ENCODE assay signal across 12 cellular contexts in the genomic region with DNA sequence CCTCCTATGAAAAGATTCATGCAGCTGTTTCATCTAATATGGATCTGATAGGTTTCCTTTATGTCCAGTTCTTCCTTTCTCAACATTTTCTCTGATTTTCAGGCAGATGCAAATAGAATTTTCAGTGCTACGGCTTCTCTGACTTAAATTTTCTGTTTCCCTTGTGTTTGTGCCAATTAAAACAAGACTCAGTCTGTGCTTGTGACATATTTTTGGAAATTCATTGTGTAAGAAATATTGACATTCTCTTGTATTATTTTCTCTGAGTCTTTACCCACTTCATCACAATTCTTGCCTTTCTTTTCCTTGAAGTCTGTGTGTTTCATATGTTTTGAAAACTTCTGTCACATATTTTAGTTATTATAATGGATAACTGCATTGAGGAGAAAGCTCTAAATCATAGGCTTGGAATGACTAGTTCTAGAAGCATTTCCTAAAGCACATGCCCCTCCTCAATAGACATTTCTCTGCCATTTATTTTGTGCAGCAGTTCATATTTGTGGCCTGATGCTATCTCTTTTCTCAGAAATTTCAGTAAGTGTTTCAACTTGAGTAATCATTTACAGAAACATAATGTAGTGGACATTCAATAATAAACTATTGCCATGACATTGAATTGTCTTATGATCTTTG.
DNase-seq lines count a peak whose midpoint lies in the region; ATAC-seq, FAIRE-seq and TF ChIP-seq lines count a peak whose summit lies in the region.
"Had no signal": no experiment of that assay in that cellular context is flagged by ENCODE, and none has a peak within 500 bp of the region (broad histone marks: within the 10 kb centered on the region; RNA-seq: fewer than 3 reads in every experiment).

No MANE protein-coding gene starts in this region.

- no peaks in the 10 kb centered on the region for H3K9me2 ChIP-seq in SK-N-SH

- TF ChIP-seq CTCF in SK-N-SH (IDR thresholded peaks at IDR 0.05): no peak
- no peak for TF ChIP-seq CTCF in fibroblast of lung (conservative IDR thresholded peaks at IDR 0.05 in 1 of 2, IDR thresholded peaks at IDR 0.05 in 1 of 2; ENCODE audit: low read depth in 1 of 2, low read length in 2 of 2)
- TF ChIP-seq CTCF in WTC11 (IDR thresholded peaks at IDR 0.05): no peak

- peaks cover 10% of the 10 kb centered on the region; the same call in 1 of the 2 replicates for H3K36me3 Mint-ChIP-seq in WTC11
- H3K36me3 Mint-ChIP-seq in T-cell: peaks cover 3% of the 10 kb centered on the region

- peaks cover 19% of the 10 kb centered on the region for H3K79me2 ChIP-seq in SK-N-SH (ENCODE audit: insufficient read depth)
- H3K79me2 ChIP-seq in fibroblast of lung (ENCODE audit: control insufficient read depth, insufficient read depth, low read length): no peaks in the 10 kb centered on the region

- H3K4me2 ChIP-seq in SK-N-SH: peak overlapping the region; percentile 49
- peak overlapping the region; percentile 62 for H3K4me2 ChIP-seq in fibroblast of lung (ENCODE audit: extremely low read depth, insufficient read depth, low read length)

- H3K9me3 ChIP-seq in SK-N-SH (no peaks in the 10 kb centered on the region), fibroblast of lung (ENCODE audit: control insufficient read depth, insufficient read depth, low read depth, low read length) (no peaks in the 10 kb centered on the region)

- ATAC-seq in WTC11 (no peak), T-cell (replicated peaks in 1 of 4) (no peak)

- TF ChIP-seq EP300 in SK-N-SH (IDR thresholded peaks at IDR 0.05; ENCODE audit: borderline replicate concordance in 1 of 2, low read depth in 1 of 2, low read length in 1 of 2): peak; percentile 69 to 99

- no peaks in the 10 kb centered on the region for H4K20me1 ChIP-seq in SK-N-SH (ENCODE audit: insufficient read depth)
- H4K20me1 ChIP-seq in fibroblast of lung (ENCODE audit: control insufficient read depth, extremely low read depth, insufficient read depth, low read length): no peaks in the 10 kb centered on the region

- 5% methylated on average over 1 of the region's 1 CpG for WGBS in SK-N-SH (ENCODE audit: low lambda C conversion rate)

- no peak for FAIRE-seq in GM19239 (lab: Jason Lieb, UNC)
- FAIRE-seq: GM18507, H1 had no signal

- H3K4me1 ChIP-seq in SK-N-SH (ENCODE audit: control insufficient read depth in 1 of 2, insufficient read depth in 2 of 2, low read depth in 1 of 2, low read length in 1 of 2) (peaks cover 0 to 7% of the 10 kb centered on the region in 2 experiments; a peak in 2 of 4 replicates), fibroblast of lung (ENCODE audit: control insufficient read depth, extremely low read depth, insufficient read depth, low read length) (peaks cover 11% of the 10 kb centered on the region)

- H3K27me3 Mint-ChIP-seq in WTC11 (ENCODE audit: low read depth) (no peaks in the 10 kb centered on the region; the same call in 1 of the 2 replicates), T-cell (no peaks in the 10 kb centered on the region)

- H3K27ac ChIP-seq in SK-N-SH (ENCODE audit: low read depth in 2 of 2, low read length in 1 of 2) (peak overlapping the region; percentile 77 to 97; a peak in 3 of 4 replicates), fibroblast of lung (ENCODE audit: insufficient read depth, low read length) (peak overlapping the region; percentile 84)

- DNase-seq in Daoy (ENCODE audit: low read depth) (peak; percentile 62), SK-N-SH (no peak), fibroblast of lung (ENCODE audit: low read depth in 2 of 2) (peak; percentile 91 to 99), renal cortical epithelial cell (ENCODE audit: low read depth) (peak; percentile 80), UCSD-AML1 (lab: John Stamatoyannopoulos, UW; ENCODE audit: unreplicated experiment) (no peak), WTC11 (ENCODE audit: low spot score) (no peak), GM19239 (ENCODE audit: insufficient read length, low spot score) (no peak), T-cell (no peak)
- DNase-seq: central memory CD4-positive, alpha-beta T cell; nucleus accumbens had no signal

- H3K9me3 Mint-ChIP-seq in WTC11 (peaks cover 22% of the 10 kb centered on the region), T-cell (peaks cover 6 to 18% (median 17%) of the 10 kb centered on the region in 3 donors)

- peak overlapping the region; percentile 67 for H3K9ac ChIP-seq in SK-N-SH
- H3K9ac ChIP-seq in fibroblast of lung (ENCODE audit: insufficient read depth, low read length): peak overlapping the region; percentile 13

- peaks cover 32% of the 10 kb centered on the region for H3F3A ChIP-seq in SK-N-SH (replicated peaks; ENCODE audit: insufficient read depth)

- POLR2A ChIA-PET in SK-N-SH (lab: Yijun Ruan, JAX) (no interaction called here), WTC11 (lab: Charles Lee) (no interaction called here), T-cell (lab: Charles Lee) (no interaction called here)

- H3K27ac Mint-ChIP-seq in WTC11: no peak overlapping the region
- no peak overlapping the region for H3K27ac Mint-ChIP-seq in T-cell

- H3K27me3 ChIP-seq in SK-N-SH (ENCODE audit: insufficient read depth): no peaks in the 10 kb centered on the region
- no peaks in the 10 kb centered on the region for H3K27me3 ChIP-seq in fibroblast of lung (ENCODE audit: control insufficient read depth, insufficient read depth, low read length)

- H3K36me3 ChIP-seq in SK-N-SH (replicated peaks in 1 of 2; ENCODE audit: control insufficient read depth in 1 of 2, insufficient read depth in 2 of 2, low read length in 1 of 2) (peaks cover 0 to under 1% of the 10 kb centered on the region in 2 experiments), fibroblast of lung (ENCODE audit: control insufficient read depth, insufficient read depth, low read length) (no peaks in the 10 kb centered on the region)

- H3K4me1 Mint-ChIP-seq in WTC11 (no peaks in the 10 kb centered on the region), T-cell (no peaks in the 10 kb centered on the region)

- H3K4me3 Mint-ChIP-seq in WTC11 (no peak overlapping the region), T-cell (no peak overlapping the region)

- H3K4me3 ChIP-seq in SK-N-SH (ENCODE audit: low read depth in 2 of 2, low read length in 1 of 2) (peak overlapping the region in 1 of 2 experiments; percentile 3; a peak in 1 of 4 replicates), fibroblast of lung (replicated peaks in 1 of 4; ENCODE audit: control extremely low read depth in 1 of 4, insufficient read depth in 1 of 4, low read depth in 3 of 4, low read length in 4 of 4) (peak overlapping the region in 1 of 4 experiments; percentile 3)

- CTCF ChIA-PET in SK-N-SH (lab: Yijun Ruan, JAX): no interaction called here
- CTCF ChIA-PET in WTC11 (lab: Charles Lee): no interaction called here
- CTCF ChIA-PET in T-cell (lab: Charles Lee): no interaction called here

- H2AFZ ChIP-seq in SK-N-SH (ENCODE audit: low read depth): no peak overlapping the region
- no peak overlapping the region for H2AFZ ChIP-seq in fibroblast of lung (ENCODE audit: low read length)

- TF ChIP-seq RAD21 in SK-N-SH (IDR thresholded peaks at IDR 0.05; ENCODE audit: low read length): no peak

TF ChIP-seq in SK-N-SH, 30 proteins besides CTCF, POLR2A, EP300 and RAD21 (continues in another document):
- TF ChIP-seq, protein P1, sequence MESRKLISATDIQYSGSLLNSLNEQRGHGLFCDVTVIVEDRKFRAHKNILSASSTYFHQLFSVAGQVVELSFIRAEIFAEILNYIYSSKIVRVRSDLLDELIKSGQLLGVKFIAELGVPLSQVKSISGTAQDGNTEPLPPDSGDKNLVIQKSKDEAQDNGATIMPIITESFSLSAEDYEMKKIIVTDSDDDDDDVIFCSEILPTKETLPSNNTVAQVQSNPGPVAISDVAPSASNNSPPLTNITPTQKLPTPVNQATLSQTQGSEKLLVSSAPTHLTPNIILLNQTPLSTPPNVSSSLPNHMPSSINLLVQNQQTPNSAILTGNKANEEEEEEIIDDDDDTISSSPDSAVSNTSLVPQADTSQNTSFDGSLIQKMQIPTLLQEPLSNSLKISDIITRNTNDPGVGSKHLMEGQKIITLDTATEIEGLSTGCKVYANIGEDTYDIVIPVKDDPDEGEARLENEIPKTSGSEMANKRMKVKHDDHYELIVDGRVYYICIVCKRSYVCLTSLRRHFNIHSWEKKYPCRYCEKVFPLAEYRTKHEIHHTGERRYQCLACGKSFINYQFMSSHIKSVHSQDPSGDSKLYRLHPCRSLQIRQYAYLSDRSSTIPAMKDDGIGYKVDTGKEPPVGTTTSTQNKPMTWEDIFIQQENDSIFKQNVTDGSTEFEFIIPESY (IDR thresholded peaks at IDR 0.05; ENCODE audit: borderline replicate concordance, low read depth): peak; percentile 87
- TF ChIP-seq, protein P2, sequence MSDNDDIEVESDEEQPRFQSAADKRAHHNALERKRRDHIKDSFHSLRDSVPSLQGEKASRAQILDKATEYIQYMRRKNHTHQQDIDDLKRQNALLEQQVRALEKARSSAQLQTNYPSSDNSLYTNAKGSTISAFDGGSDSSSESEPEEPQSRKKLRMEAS (IDR thresholded peaks at IDR 0.05; ENCODE audit: low read depth): peak; percentile 83
- TF ChIP-seq TAF1 (IDR thresholded peaks at IDR 0.05; ENCODE audit: borderline replicate concordance, low read depth, low read length) (no peak), TEAD4 (IDR thresholded peaks at IDR 0.05; ENCODE audit: borderline replicate concordance, insufficient read depth) (peak; percentile 99)

TF ChIP-seq in WTC11, 78 proteins besides CTCF, POLR2A, EP300 and RAD21:
- TF ChIP-seq CREB1 (CRISPR knock-in tag; IDR thresholded peaks at IDR 0.05) (no peak), NFYB (CRISPR knock-in tag; conservative IDR thresholded peaks at IDR 0.05; ENCODE audit: low read depth) (no peak), IRF2 (CRISPR knock-in tag; IDR thresholded peaks at IDR 0.05; ENCODE audit: borderline replicate concordance, low read depth) (no peak), CREM (CRISPR knock-in tag; IDR thresholded peaks at IDR 0.05) (no peak), ZBTB21 (CRISPR knock-in tag; IDR thresholded peaks at IDR 0.05; ENCODE audit: borderline replicate concordance) (no peak)
- TF ChIP-seq, protein P3, sequence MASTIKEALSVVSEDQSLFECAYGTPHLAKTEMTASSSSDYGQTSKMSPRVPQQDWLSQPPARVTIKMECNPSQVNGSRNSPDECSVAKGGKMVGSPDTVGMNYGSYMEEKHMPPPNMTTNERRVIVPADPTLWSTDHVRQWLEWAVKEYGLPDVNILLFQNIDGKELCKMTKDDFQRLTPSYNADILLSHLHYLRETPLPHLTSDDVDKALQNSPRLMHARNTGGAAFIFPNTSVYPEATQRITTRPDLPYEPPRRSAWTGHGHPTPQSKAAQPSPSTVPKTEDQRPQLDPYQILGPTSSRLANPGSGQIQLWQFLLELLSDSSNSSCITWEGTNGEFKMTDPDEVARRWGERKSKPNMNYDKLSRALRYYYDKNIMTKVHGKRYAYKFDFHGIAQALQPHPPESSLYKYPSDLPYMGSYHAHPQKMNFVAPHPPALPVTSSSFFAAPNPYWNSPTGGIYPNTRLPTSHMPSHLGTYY (CRISPR knock-in tag; IDR thresholded peaks at IDR 0.05): no peak

Comparison
In these comparisons a context has a peak if more than half of its experiments do, and no peak if none do; other contexts are left out.
1. DNase-seq: peak in Daoy (single experiment), fibroblast of lung (2 of 2) and renal cortical epithelial cell (single experiment); none in SK-N-SH (single experiment), UCSD-AML1 (single experiment), WTC11 (single experiment), GM19239 (single experiment) and T-cell (0 of 34).